17 cellular contexts compared by ENCODE assay signal in the genomic region with DNA sequence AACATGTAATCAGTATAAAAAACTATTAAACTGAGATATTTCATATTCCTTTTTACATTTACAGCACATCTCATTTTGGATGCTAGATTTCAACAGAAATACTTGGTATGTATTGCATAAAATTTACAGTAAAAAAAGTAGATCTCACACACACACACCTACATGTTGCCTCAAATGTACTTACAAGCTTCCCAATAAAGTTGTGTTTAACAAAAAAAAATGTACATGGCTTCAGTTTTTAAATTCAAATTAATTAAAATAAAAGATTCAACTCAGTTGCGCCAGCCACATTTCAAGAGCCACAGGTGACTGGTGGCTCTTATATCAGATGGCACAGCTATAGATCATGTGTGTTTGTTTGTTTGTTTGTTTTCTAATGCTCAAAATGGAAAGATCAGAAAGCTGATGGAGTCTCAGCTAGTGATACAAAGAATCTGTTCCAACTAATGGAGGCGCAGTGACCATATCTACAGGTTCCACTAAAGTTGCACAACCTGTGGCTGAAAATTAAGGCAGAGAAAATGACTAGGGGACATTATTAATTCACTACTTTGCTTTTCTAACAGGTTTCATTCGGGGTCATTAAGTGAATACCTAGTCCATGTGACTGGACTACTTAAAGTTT.
"Had no signal": no experiment of that assay in that cellular context is flagged by ENCODE, and none has a peak within 500 bp of the region (broad histone marks: within the 10 kb centered on the region; RNA-seq: fewer than 3 reads in every experiment).

No MANE protein-coding gene starts in this region.

- H3K36me3 ChIP-seq: right atrium auricular region, stomach, transverse colon, uterus had no signal

- H3K27me3 ChIP-seq: right atrium auricular region, stomach, transverse colon, uterus had no signal

- ATAC-seq: activated CD8-positive, alpha-beta memory T cell treated with anti-CD3 and anti-CD28 coated beads, Interleukin-2, amount 10 ng/mL, durations not matched to agents 7 days and 5 days; activated CD8-positive, alpha-beta T cell treated with anti-CD3 and anti-CD28 coated beads for 36 hours; stimulated activated effector memory CD8-positive, alpha-beta T cell treated with anti-CD3 and anti-CD28 coated beads, Interleukin-12 subunit alpha, Interleukin-12 subunit beta, amount 100 ng/mL, for 72 hours had no signal

- H3K4me1 Mint-ChIP-seq: activated naive CD4-positive, alpha-beta T cell treated with anti-CD3 and anti-CD28 coated beads, Interleukin-2, amount 50 U/mL, for 24 hours; stimulated activated effector memory CD8-positive, alpha-beta T cell treated with anti-CD3 and anti-CD28 coated beads, Interleukin-12 subunit alpha, Interleukin-12 subunit beta, amount 100 ng/mL, for 72 hours had no signal

- H3K9me3 Mint-ChIP-seq: activated CD4-positive, alpha-beta T cell treated with anti-CD3 and anti-CD28 coated beads, Interleukin-2, amount 10 ng/mL, durations not matched to agents 24 days and 14 days; activated CD8-positive, alpha-beta T cell treated with anti-CD3 and anti-CD28 coated beads for 36 hours; activated naive CD4-positive, alpha-beta T cell treated with anti-CD3 and anti-CD28 coated beads, Interleukin-2, amount 50 U/mL, for 24 hours; stimulated activated effector memory CD8-positive, alpha-beta T cell treated with anti-CD3 and anti-CD28 coated beads, Interleukin-12 subunit alpha, Interleukin-12 subunit beta, amount 100 ng/mL, for 72 hours had no signal

- H3K27ac Mint-ChIP-seq: activated CD4-positive, alpha-beta T cell treated with anti-CD3 and anti-CD28 coated beads, Interleukin-2, amount 10 ng/mL, durations not matched to agents 24 days and 14 days; activated CD8-positive, alpha-beta memory T cell treated with anti-CD3 and anti-CD28 coated beads, Interleukin-2, amount 10 ng/mL, durations not matched to agents 7 days and 5 days; activated CD8-positive, alpha-beta T cell treated with anti-CD3 and anti-CD28 coated beads for 36 hours; activated naive CD4-positive, alpha-beta T cell treated with anti-CD3 and anti-CD28 coated beads, Interleukin-2, amount 50 U/mL, for 24 hours; stimulated activated effector memory CD8-positive, alpha-beta T cell treated with anti-CD3 and anti-CD28 coated beads, Interleukin-12 subunit alpha, Interleukin-12 subunit beta, amount 100 ng/mL, for 72 hours had no signal

- H3K4me1 ChIP-seq: right atrium auricular region, uterus had no signal

- H3K27me3 Mint-ChIP-seq: activated CD8-positive, alpha-beta T cell treated with anti-CD3 and anti-CD28 coated beads for 36 hours; activated naive CD4-positive, alpha-beta T cell treated with anti-CD3 and anti-CD28 coated beads, Interleukin-2, amount 50 U/mL, for 24 hours had no signal

- DNase-seq: activated CD4-positive, alpha-beta T cell treated with anti-CD3 and anti-CD28 coated beads, Interleukin-2, amount 10 ng/mL, durations not matched to agents 24 days and 14 days; activated CD8-positive, alpha-beta memory T cell treated with anti-CD3 and anti-CD28 coated beads, Interleukin-2, amount 10 ng/mL, durations not matched to agents 7 days and 5 days; activated CD8-positive, alpha-beta T cell treated with anti-CD3 and anti-CD28 coated beads for 36 hours; activated gamma-delta T cell treated with Interleukin-2 at 50 U/mL for 16 hours; activated T-cell treated with anti-CD3 and anti-CD28 coated beads for 4 hours; central memory CD4-positive, alpha-beta T cell; effector memory CD4-positive, alpha-beta T cell; hypothalamus; posterior cingulate gyrus; stimulated activated CD4-positive, alpha-beta T cell treated with anti-CD3 and anti-CD28 coated beads, Interleukin-1b, Interleukin-23, amount 100 ng/mL, for 48 hours; stomach; T-helper 9 cell; transverse colon; uterus had no signal

- H3K27ac ChIP-seq: right atrium auricular region, transverse colon, uterus had no signal

- H3K9me3 ChIP-seq: right atrium auricular region, stomach, transverse colon, uterus had no signal

- H3K4me3 Mint-ChIP-seq: activated CD4-positive, alpha-beta T cell treated with anti-CD3 and anti-CD28 coated beads, Interleukin-2, amount 10 ng/mL, durations not matched to agents 24 days and 14 days; activated CD8-positive, alpha-beta memory T cell treated with anti-CD3 and anti-CD28 coated beads, Interleukin-2, amount 10 ng/mL, durations not matched to agents 7 days and 5 days; activated CD8-positive, alpha-beta T cell treated with anti-CD3 and anti-CD28 coated beads for 36 hours; activated naive CD4-positive, alpha-beta T cell treated with anti-CD3 and anti-CD28 coated beads, Interleukin-2, amount 50 U/mL, for 24 hours; stimulated activated effector memory CD8-positive, alpha-beta T cell treated with anti-CD3 and anti-CD28 coated beads, Interleukin-12 subunit alpha, Interleukin-12 subunit beta, amount 100 ng/mL, for 72 hours had no signal

- H3K4me3 ChIP-seq: right atrium auricular region, stomach, transverse colon, uterus had no signal

- H3K36me3 Mint-ChIP-seq: activated CD8-positive, alpha-beta memory T cell treated with anti-CD3 and anti-CD28 coated beads, Interleukin-2, amount 10 ng/mL, durations not matched to agents 7 days and 5 days; activated naive CD4-positive, alpha-beta T cell treated with anti-CD3 and anti-CD28 coated beads, Interleukin-2, amount 50 U/mL, for 24 hours; stimulated activated effector memory CD8-positive, alpha-beta T cell treated with anti-CD3 and anti-CD28 coated beads, Interleukin-12 subunit alpha, Interleukin-12 subunit beta, amount 100 ng/mL, for 72 hours had no signal
